In genomic region chr7:152925412-152926147, GRCh38 we compare ENCODE assay signal across 11 cellular contexts.
DNase-seq lines count a peak whose midpoint lies in the region; ATAC-seq and TF ChIP-seq lines count a peak whose summit lies in the region.
"Had no signal": no experiment of that assay in that cellular context is flagged by ENCODE, and none has a peak within 500 bp of the region (broad histone marks: within the 10 kb centered on the region; RNA-seq: fewer than 3 reads in every experiment).

No MANE protein-coding gene starts in this region.

- H3K4me1 ChIP-seq in suprapubic skin: peaks cover 12% of the 10 kb centered on the region

- TF ChIP-seq EP300 in suprapubic skin (IDR thresholded peaks at IDR 0.05): no peak

- TF ChIP-seq POLR2A in suprapubic skin (IDR thresholded peaks at IDR 0.05): no peak

- ATAC-seq in Right ventricle myocardium superior (ENCODE audit: poor library complexity): peak; percentile 83
- ATAC-seq in GM21390 (IDR thresholded peaks at IDR 0.05; ENCODE audit: unreplicated experiment): no peak
- ATAC-seq in GM18861 (IDR thresholded peaks at IDR 0.05; ENCODE audit: unreplicated experiment): no peak

- H3K4me3 Mint-ChIP-seq in mesothelial cell of epicardium: peak overlapping the region; percentile 64
- H3K4me3 Mint-ChIP-seq: IgD-negative memory B cell had no signal

- no peaks in the 10 kb centered on the region for H3K9me3 ChIP-seq in suprapubic skin

- no peak for TF ChIP-seq CTCF in mesothelial cell of epicardium (IDR thresholded peaks at IDR 0.05; ENCODE audit: unreplicated experiment)
- TF ChIP-seq CTCF in suprapubic skin (IDR thresholded peaks at IDR 0.05): no peak

- peaks cover 6% of the 10 kb centered on the region for H3K9me3 Mint-ChIP-seq in mesothelial cell of epicardium

- no peak overlapping the region for H3K27ac ChIP-seq in suprapubic skin

- H3K27me3 Mint-ChIP-seq in mesothelial cell of epicardium (ENCODE audit: low read depth): peaks cover 73% of the 10 kb centered on the region

- DNase-seq in SK-N-DZ (ENCODE audit: low spot score): peak; percentile 31
- no peak for DNase-seq in Right ventricle myocardium superior
- no peak for DNase-seq in mesothelial cell of epicardium (ENCODE audit: low spot score in 2 of 2, unreplicated experiment in 2 of 2)
- DNase-seq in suprapubic skin (ENCODE audit: low spot score in 2 of 2): no peak
- no peak for DNase-seq in NCI-H748 treated with DMSO at 0.1 percent for 48 hours (lab: John Stamatoyannopoulos, UW)
- DNase-seq in KBM-7: no peak
- DNase-seq: activated CD4-positive, alpha-beta T cell treated with anti-CD3 and anti-CD28 coated beads for 1 hour; activated naive CD4-positive, alpha-beta T cell treated with Interleukin-2 at 50 U/mL for 16 hours had no signal

- H3K27me3 ChIP-seq in suprapubic skin: peaks cover 38% of the 10 kb centered on the region

- WGBS in suprapubic skin: 0% methylated on average over 23 of the region's 74 CpGs

- in situ Hi-C loops in KBM-7 (cut with MboI; ENCODE audit: low pct_unique_long_range_greater_than_20kb, low sequenced_read_pairs): no loop called here

- peaks cover 4% of the 10 kb centered on the region for H3K4me1 Mint-ChIP-seq in mesothelial cell of epicardium
- H3K4me1 Mint-ChIP-seq: IgD-negative memory B cell had no signal

- H3K4me3 ChIP-seq in suprapubic skin: peak overlapping the region; percentile 47

- no peaks in the 10 kb centered on the region for H3K36me3 Mint-ChIP-seq in mesothelial cell of epicardium
- H3K36me3 Mint-ChIP-seq: IgD-negative memory B cell had no signal

- intact Hi-C loops in Right ventricle myocardium superior (cut with DNase I): no loop called here

- H3K36me3 ChIP-seq in suprapubic skin: no peaks in the 10 kb centered on the region

- no peak overlapping the region for H3K27ac Mint-ChIP-seq in mesothelial cell of epicardium
